Comparison of ENCODE assay signal across 19 cellular contexts in genomic region chr12:22230280-22230794, GRCh38.
A peak's percentile ranks its signal among the peaks of the same experiment; 100 is the strongest.
DNase-seq lines count a peak whose midpoint lies in the region; ATAC-seq and FAIRE-seq lines count a peak whose summit lies in the region.
"Had no signal": no experiment of that assay in that cellular context is flagged by ENCODE, and none has a peak within 500 bp of the region (broad histone marks: within the 10 kb centered on the region; RNA-seq: fewer than 3 reads in every experiment).

No MANE protein-coding gene starts in this region.

- H3K9me3 ChIP-seq in right cardiac atrium (ENCODE audit: control insufficient read depth, low read length) = no peaks in the 10 kb centered on the region
- H3K9me3 ChIP-seq: Peyer's patch, psoas muscle had no signal

- in situ Hi-C loops in Caki2 (cut with HindIII; ENCODE audit: low pct_unique_long_range_greater_than_20kb, low sequenced_read_pairs) = no loop called here

- no peak for ATAC-seq in right cardiac atrium
- ATAC-seq: naive thymus-derived CD8-positive, alpha-beta T cell; psoas muscle had no signal

- no peak for FAIRE-seq in HTR-8/SVneo (lab: Jason Lieb, UNC)
- FAIRE-seq: colon had no signal

- WGBS in right cardiac atrium = 63% methylated on average over 2 of the region's 2 CpGs

- DNase-seq in Caki2 (ENCODE audit: low read depth) = peak; percentile 52
- DNase-seq in RPMI7951 (ENCODE audit: low read depth) = peak; percentile 34
- DNase-seq in fibroblast of peridontal ligament (ENCODE audit: extremely low read depth) = peak; percentile 92
- peak; percentile 43 for DNase-seq in renal cortical epithelial cell (ENCODE audit: low read depth)
- DNase-seq in HTR-8/SVneo (ENCODE audit: insufficient read length, low spot score) = no peak
- DNase-seq in right cardiac atrium = no peak
- no peak for DNase-seq in anterior cingulate cortex (lab: John Stamatoyannopoulos, UW)
- DNase-seq in NCI-H2171 (lab: John Stamatoyannopoulos, UW) = no peak
- DNase-seq: activated CD4-positive, alpha-beta T cell treated with anti-CD3 and anti-CD28 coated beads, Interleukin-2, amount 50 U/mL, for 4 hours; activated T-cell treated with anti-CD3 and anti-CD28 coated beads, Interleukin-2, amount 50 U/mL, for 24 hours; C1 segment of cervical spinal cord; DND-41; H9; naive thymus-derived CD8-positive, alpha-beta T cell; NCI-H2171 treated with DMSO at 0.1 percent for 48 hours; NCI-H82; Peyer's patch; psoas muscle had no signal

- H3K27ac ChIP-seq in right cardiac atrium (ENCODE audit: low read length) = no peak overlapping the region
- H3K27ac ChIP-seq: Peyer's patch, psoas muscle had no signal

- no peaks in the 10 kb centered on the region for H3K4me1 ChIP-seq in right cardiac atrium (ENCODE audit: control insufficient read depth, insufficient read depth, low read length)
- H3K4me1 ChIP-seq: Peyer's patch, psoas muscle had no signal

- no peaks in the 10 kb centered on the region for H3K27me3 ChIP-seq in right cardiac atrium (ENCODE audit: control insufficient read depth, insufficient read depth)
- H3K27me3 ChIP-seq: Peyer's patch had no signal

- intact Hi-C loops in right cardiac atrium (cut with DNase I) = no loop called here

- no peak overlapping the region for H3K4me3 ChIP-seq in right cardiac atrium (ENCODE audit: low read length)
- H3K4me3 ChIP-seq: Peyer's patch, psoas muscle had no signal

Comparison
In these comparisons a context has a peak if more than half of its experiments do, and no peak if none do; other contexts are left out.
1. DNase-seq: peak in Caki2 (single experiment), RPMI7951 (single experiment), fibroblast of peridontal ligament (single experiment) and renal cortical epithelial cell (single experiment); none in HTR-8/SVneo (single experiment), right cardiac atrium (0 of 3), anterior cingulate cortex (0 of 58) and NCI-H2171 (single experiment).